In genomic region chr16:75555707-75556512, GRCh38 we compare ENCODE assay signal across 8 cellular contexts. TPM values are rescaled to one million over a fixed set of nuclear protein-coding genes. Genes with fewer than 3 reads are reported as not detected.
A peak's percentile ranks its signal among the peaks of the same experiment; 100 is the strongest.
DNase-seq lines count a peak whose midpoint lies in the region; ATAC-seq, FAIRE-seq and TF ChIP-seq lines count a peak whose summit lies in the region.

A gene with protein sequence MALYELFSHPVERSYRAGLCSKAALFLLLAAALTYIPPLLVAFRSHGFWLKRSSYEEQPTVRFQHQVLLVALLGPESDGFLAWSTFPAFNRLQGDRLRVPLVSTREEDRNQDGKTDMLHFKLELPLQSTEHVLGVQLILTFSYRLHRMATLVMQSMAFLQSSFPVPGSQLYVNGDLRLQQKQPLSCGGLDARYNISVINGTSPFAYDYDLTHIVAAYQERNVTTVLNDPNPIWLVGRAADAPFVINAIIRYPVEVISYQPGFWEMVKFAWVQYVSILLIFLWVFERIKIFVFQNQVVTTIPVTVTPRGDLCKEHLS (minus strand): TSS chr16:75556252. CDS start chr16:75556209, 43 bp downstream.

- POLR2A ChIA-PET in HepG2 (lab: Yijun Ruan, JAX): interaction anchor here (1.1 to 3.2 kb wide), 5 partner anchors 10 to 250 kb away, joined by 3 to 27 read pairs (median 5); partner anchors contain the start of genes ADAT1, GABARAPL2, KARS1 and TERF2IP

- H3K27ac ChIP-seq in BLaER1 (no peak within 1 kb of the TSS), HepG2 (ENCODE audit: extremely low read length, insufficient read depth, low read length) (peak within 1 kb of the TSS; percentile 32)

- ATAC-seq in HG03432 (IDR thresholded peaks at IDR 0.05; ENCODE audit: unreplicated experiment): peak; percentile 97
- peak; percentile 94 for ATAC-seq in HepG2

- FAIRE-seq in HepG2 (lab: Jason Lieb, UNC): peak; percentile 94

- peak within 1 kb of the TSS; percentile 61 for H2AFZ ChIP-seq in HepG2 (ENCODE audit: low read length)

- H3K4me3 ChIP-seq in BLaER1 (peak within 1 kb of the TSS; percentile 73), HepG2 (replicated peaks in 1 of 3; ENCODE audit: insufficient read depth in 1 of 3, low read depth in 2 of 3, low read length in 3 of 3) (peak within 1 kb of the TSS; percentile 68 to 85 (median 70))

- no peaks in the 10 kb centered on the region for H3K79me2 ChIP-seq in HepG2 (ENCODE audit: insufficient read depth, low read length)

- H3K36me3 ChIP-seq in BLaER1 (no peaks in the 10 kb centered on the region), HepG2 (replicated peaks in 1 of 2; ENCODE audit: control insufficient read depth in 1 of 2, insufficient read depth in 2 of 2, low read length in 2 of 2) (no peaks in the 10 kb centered on the region)

- intact Hi-C loops in HepG2 (cut with micrococcal nuclease; ENCODE audit: unreplicated experiment): loop anchor here (1.0 to 5.0 kb wide), 5 partner anchors 9 to 90 kb away; partner anchors contain the start of gene ADAT1

- TF ChIP-seq EP300 in HepG2 (IDR thresholded peaks at IDR 0.05; ENCODE audit: low read depth in 2 of 2, low read length in 2 of 2) (no peak), HepG2 (CRISPR knock-in tag; IDR thresholded peaks at IDR 0.05; ENCODE audit: borderline replicate concordance) (no peak)

- in situ Hi-C loops in HepG2 (cut with HindIII; ENCODE audit: extremely low pct_ligation_motif_present, low pct_unique_long_range_greater_than_20kb): no loop called here

- CTCF ChIA-PET in HepG2 (lab: Yijun Ruan, JAX; ENCODE audit: low intra/inter-chr PET ratio, low total read pairs): interaction anchor here (1.0 kb wide), 1 partner anchor 92 kb away, joined by 3 read pairs; the partner anchor contains the start of gene TMEM170A

- under 1% methylated on average over 50 of the region's 80 CpGs for WGBS in HepG2 (ENCODE audit: low lambda C conversion rate)

- no peaks in the 10 kb centered on the region for H4K20me1 ChIP-seq in BLaER1
- no peaks in the 10 kb centered on the region for H4K20me1 ChIP-seq in HepG2 (ENCODE audit: insufficient read depth, low read length)

- TF ChIP-seq POLR2A in GM19193 (IDR thresholded peaks at IDR 0.05; ENCODE audit: extremely low read depth, insufficient read depth, insufficient read length) (peak; percentile 58), HepG2 (IDR thresholded peaks at IDR 0.05; ENCODE audit: insufficient read depth in 1 of 2, low read depth in 2 of 2, low read length in 2 of 2) (peak; percentile 28 to 31; a peak in 2 of 4 replicates)

- no peak; the same call in none of the 2 replicates for TF ChIP-seq CTCF in HepG2 (CRISPR knock-in tag; IDR thresholded peaks at IDR 0.05)

- H3K9ac ChIP-seq in BLaER1: peak within 1 kb of the TSS; percentile 61
- peak within 1 kb of the TSS; percentile 53 for H3K9ac ChIP-seq in HepG2 (ENCODE audit: insufficient read depth, low read depth, low read length)

- H3K4me1 ChIP-seq in BLaER1 (peaks cover 23% of the 10 kb centered on the region), HepG2 (ENCODE audit: insufficient read depth, low read length) (peaks cover 28% of the 10 kb centered on the region)

- H3K9me3 ChIP-seq in BLaER1: no peaks in the 10 kb centered on the region
- no peaks in the 10 kb centered on the region for H3K9me3 ChIP-seq in HepG2 (ENCODE audit: low read length)

- peaks cover 12% of the 10 kb centered on the region; the same call in 1 of the 2 replicates for H3K27me3 ChIP-seq in BLaER1
- peaks cover 0 to 12% of the 10 kb centered on the region in 2 experiments; a peak in 2 of 5 replicates for H3K27me3 ChIP-seq in HepG2 (ENCODE audit: control insufficient read depth in 1 of 2, insufficient read depth in 2 of 2, low read length in 2 of 2)

- peak; percentile 83 to 95 for DNase-seq in NCI-H526 (lab: John Stamatoyannopoulos, UW)
- peak; percentile 99 for DNase-seq in activated CD4-positive, alpha-beta T cell treated with anti-CD3 and anti-CD28 coated beads, Interleukin-2, amount 50 U/mL, for 1 hour
- DNase-seq in dermis blood vessel endothelial cell: peak; percentile 94
- DNase-seq in HepG2 (ENCODE audit: low spot score): peak; percentile 91
- peak; percentile 95 to 97 for DNase-seq in stimulated activated CD4-positive, alpha-beta T cell treated with anti-CD3 and anti-CD28 coated beads, Interleukin-2, amount 100 ng/mL, for 48 hours

- H3K4me2 ChIP-seq in BLaER1 (peak within 1 kb of the TSS; percentile 89), HepG2 (ENCODE audit: low read depth, low read length) (peak within 1 kb of the TSS; percentile 100)

- 0 out of 2 replicates have a peak, but pooled peaks have one; percentile 17 for TF ChIP-seq RAD21 in HepG2 (CRISPR knock-in tag; IDR thresholded peaks at IDR 0.05)

- BruUV-seq in HepG2 (replicated peaks; lab: Mats Ljungman, UMichigan): no TSS peak

TF ChIP-seq in HepG2, 621 proteins besides CTCF, POLR2A, EP300 and RAD21 (continues in another document):
- TF ChIP-seq ZNF274 (CRISPR knock-in tag; IDR thresholded peaks at IDR 0.05) (peak; percentile 85; the same call in 1 of the 2 replicates), ZSCAN29 (CRISPR knock-in tag; conservative IDR thresholded peaks at IDR 0.05) (no peak; the same call in 1 of the 2 replicates), ZNF317 (CRISPR knock-in tag; IDR thresholded peaks at IDR 0.05) (peak; percentile 98), HNF1A (IDR thresholded peaks at IDR 0.05; ENCODE audit: low read depth) (no peak), HNF1A (CRISPR knock-in tag; IDR thresholded peaks at IDR 0.05; ENCODE audit: borderline replicate concordance) (no peak), ZNF333 (CRISPR knock-in tag; IDR thresholded peaks at IDR 0.05; ENCODE audit: borderline replicate concordance) (peak; percentile 71; the same call in 1 of the 2 replicates), YY1 (IDR thresholded peaks at IDR 0.05; ENCODE audit: insufficient read depth, insufficient replicate concordance, low read depth, low read length) (peak; percentile 59), SRY (CRISPR knock-in tag; IDR thresholded peaks at IDR 0.05) (peak; percentile 76; the same call in 1 of the 2 replicates), KAT7 (CRISPR knock-in tag; IDR thresholded peaks at IDR 0.05; ENCODE audit: borderline replicate concordance) (peak; percentile 47; the same call in 1 of the 2 replicates), PCBP1 (IDR thresholded peaks at IDR 0.05; ENCODE audit: borderline replicate concordance, low read depth, low read length) (no peak), NFE2 (CRISPR knock-in tag; IDR thresholded peaks at IDR 0.05) (no peak), NAIF1 (CRISPR knock-in tag; IDR thresholded peaks at IDR 0.05; ENCODE audit: borderline replicate concordance) (peak; percentile 98)

RNA-seq across cellular contexts. Expression of the gene that starts here (rescaled TPM):
- total RNA-seq in dermis blood vessel endothelial cell (8.0 and 13.7 TPM in 2 replicates), HepG2 (2016; rRNA removed; fragmentation: Illumina TruSeq; extraction: Trizol) (2.3 and 3.5 TPM in 2 replicates)
- total RNA-seq in HepG2 (2016; cell fraction: cytosol; rRNA removed; fragmentation: Illumina TruSeq; extraction: Trizol; ENCODE audit: low read depth): 0.40 and 0.62 TPM in 2 replicates
- 1.3 and 3.4 TPM in 2 replicates for total RNA-seq in HepG2 (2016; cell fraction: insoluble cytoplasmic fraction; rRNA removed; fragmentation: Illumina TruSeq; extraction: Trizol)
- total RNA-seq in HepG2 (2016; cell fraction: membrane; rRNA removed; fragmentation: Illumina TruSeq; extraction: Trizol): 1.2 and 1.5 TPM in 2 replicates
- 4.1 and 6.2 TPM in 2 replicates for total RNA-seq in HepG2 (2016; cell fraction: nucleus; rRNA removed; fragmentation: Illumina TruSeq; extraction: Trizol)
- polyA plus RNA-seq in HepG2 (2011; rRNA removed): 7.4 TPM in 2 replicates
- 11.5 and 13.9 TPM in 2 replicates for polyA plus RNA-seq in HepG2 (2011; cell fraction: cytosol; rRNA removed)
- polyA plus RNA-seq in HepG2 (2011; cell fraction: nucleus; rRNA removed): 4.4 and 5.8 TPM in 2 replicates
- polyA plus RNA-seq in HepG2 (2012): 2.3 and 2.7 TPM in 2 replicates
- polyA plus RNA-seq in HepG2 (2016; cell fraction: cytosol; fragmentation: Illumina TruSeq; extraction: Trizol; ENCODE audit: low read depth): 0.32 TPM in 2 replicates
- polyA plus RNA-seq in HepG2 (2016; cell fraction: insoluble cytoplasmic fraction; fragmentation: Illumina TruSeq; extraction: Trizol; ENCODE audit: low read depth): 1.7 and 2.3 TPM in 2 replicates
- 1.2 and 1.3 TPM in 2 replicates for polyA plus RNA-seq in HepG2 (2016; cell fraction: membrane; fragmentation: Illumina TruSeq; extraction: Trizol; ENCODE audit: low read depth)
- 8.3 and 8.5 TPM in 2 replicates for polyA plus RNA-seq in HepG2 (2016; cell fraction: nucleus; fragmentation: Illumina TruSeq; extraction: Trizol; ENCODE audit: insufficient read depth, low read depth)
- 19.5 and 53.3 TPM in 2 replicates for polyA minus RNA-seq in HepG2 (2011; rRNA and poly(A)+ RNA removed; ENCODE audit: low replicate concordance)
- 5.1 and 7.1 TPM in 2 replicates for polyA minus RNA-seq in HepG2 (2011; cell fraction: cytosol; rRNA and poly(A)+ RNA removed)
- 2.4 and 2.6 TPM in 2 replicates for polyA minus RNA-seq in HepG2 (2011; cell fraction: nucleus; rRNA and poly(A)+ RNA removed)
